Comparison of ENCODE assay signal across 8 cellular contexts in genomic region chr17:42275527-42276358, GRCh38.
DNase-seq lines count a peak whose midpoint lies in the region; ATAC-seq and TF ChIP-seq lines count a peak whose summit lies in the region.
"Had no signal": no experiment of that assay in that cellular context is flagged by ENCODE, and none has a peak within 500 bp of the region (broad histone marks: within the 10 kb centered on the region; RNA-seq: fewer than 3 reads in every experiment).

No MANE protein-coding gene starts in this region.

- ATAC-seq in GM18520 (IDR thresholded peaks at IDR 0.05; ENCODE audit: unreplicated experiment) (peak; percentile 13), HG03064 (IDR thresholded peaks at IDR 0.05; ENCODE audit: low read depth, unreplicated experiment) (peak; percentile 50)

- no peaks in the 10 kb centered on the region for H3K27me3 ChIP-seq in brain microvascular endothelial cell (replicated peaks)

- in situ Hi-C loops in brain microvascular endothelial cell (cut with HindIII; ENCODE audit: low pct_ligation_motif_present, low sequenced_read_pairs), result no loop called here

- peak overlapping the region; percentile 41 for H3K27ac ChIP-seq in brain microvascular endothelial cell
- H3K27ac ChIP-seq: epithelial cell of prostate had no signal

- peak overlapping the region; percentile 82 for H3K4me3 ChIP-seq in brain microvascular endothelial cell (ENCODE audit: low read depth, low read length)

- DNase-seq in T-helper 1 cell (peak in 4 of 5 donors; percentile 20 to 46 (median 30)), brain microvascular endothelial cell (peak; percentile 32), left kidney (ENCODE audit: low read depth, low spot score) (peak; percentile 78), NCI-H2081 (lab: John Stamatoyannopoulos, UW) (no peak)
- peak in 2 of 3 experiments; percentile 33 to 34 for DNase-seq in stimulated activated CD4-positive, alpha-beta T cell treated with anti-CD3 and anti-CD28 coated beads, TNF-alpha, amount 100 ng/mL, for 4 hours (ENCODE audit: low read depth in 3 of 3)

- no peaks in the 10 kb centered on the region for H3K36me3 ChIP-seq in brain microvascular endothelial cell (replicated peaks)

- no peak for TF ChIP-seq CTCF in brain microvascular endothelial cell (IDR thresholded peaks at IDR 0.05; ENCODE audit: low read depth, low read length, missing control alignments)

Comparison
In these comparisons a context has a peak if more than half of its experiments do, and no peak if none do; other contexts are left out.
1. DNase-seq: peak in T-helper 1 cell (4 of 5), brain microvascular endothelial cell (single experiment), left kidney (single experiment) and stimulated activated CD4-positive, alpha-beta T cell treated with anti-CD3 and anti-CD28 coated beads, TNF-alpha, amount 100 ng/mL, for 4 hours (2 of 3); none in NCI-H2081 (0 of 2).